Comparison of ENCODE assay signal across 16 cellular contexts in the genomic region with DNA sequence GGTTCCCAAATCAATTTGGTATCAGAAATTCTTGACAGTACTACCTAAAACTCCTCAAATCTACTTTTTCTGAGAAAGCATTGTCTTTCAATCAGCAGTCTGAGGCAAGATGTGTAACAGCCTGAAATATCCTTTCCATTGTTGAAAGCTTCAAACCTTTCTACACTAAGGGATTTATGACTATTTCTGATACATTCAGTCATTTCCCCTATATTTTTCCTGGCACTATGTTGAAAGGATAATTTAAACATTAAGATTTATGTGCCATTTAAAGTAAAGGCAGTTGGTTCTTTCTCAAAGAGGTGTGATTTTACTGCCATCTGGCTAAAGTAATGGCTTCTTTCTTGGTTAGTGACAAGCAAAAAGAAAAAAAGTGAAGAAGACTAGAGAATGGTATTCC.
DNase-seq lines count a peak whose midpoint lies in the region; ATAC-seq and TF ChIP-seq lines count a peak whose summit lies in the region.
"Had no signal": no experiment of that assay in that cellular context is flagged by ENCODE, and none has a peak within 500 bp of the region (broad histone marks: within the 10 kb centered on the region; RNA-seq: fewer than 3 reads in every experiment).

No MANE protein-coding gene starts in this region.

- H3K4me3 ChIP-seq in neural cell (ENCODE audit: low read length): no peak overlapping the region
- H3K4me3 ChIP-seq: K562 had no signal

- H3K27me3 Mint-ChIP-seq in activated CD8-positive, alpha-beta T cell treated with anti-CD3 and anti-CD28 coated beads for 36 hours: no peaks in the 10 kb centered on the region
- H3K27me3 Mint-ChIP-seq: CD4-positive, alpha-beta T cell had no signal

- ATAC-seq in GM21576 (IDR thresholded peaks at IDR 0.05; ENCODE audit: unreplicated experiment): no peak
- ATAC-seq in activated CD8-positive, alpha-beta T cell treated with anti-CD3 and anti-CD28 coated beads for 36 hours: no peak
- ATAC-seq: K562 had no signal

- TF ChIP-seq RAD21 in neural cell (conservative IDR thresholded peaks at IDR 0.05): peak; percentile 24

- no peaks in the 10 kb centered on the region for H3K4me1 Mint-ChIP-seq in activated CD8-positive, alpha-beta T cell treated with anti-CD3 and anti-CD28 coated beads for 36 hours (ENCODE audit: low read depth)

- H3K36me3 Mint-ChIP-seq in activated CD8-positive, alpha-beta T cell treated with anti-CD3 and anti-CD28 coated beads for 36 hours (ENCODE audit: low read depth): no peaks in the 10 kb centered on the region

- no peaks in the 10 kb centered on the region for H3K36me3 ChIP-seq in neural cell (ENCODE audit: insufficient read depth, low read length)

- no peak overlapping the region for H3K4me3 Mint-ChIP-seq in activated CD8-positive, alpha-beta T cell treated with anti-CD3 and anti-CD28 coated beads for 36 hours
- H3K4me3 Mint-ChIP-seq: CD4-positive, alpha-beta T cell; H9 had no signal

- no peaks in the 10 kb centered on the region for H3K9me3 ChIP-seq in neural cell (ENCODE audit: low read length)
- H3K9me3 ChIP-seq: Caco-2 had no signal

- intact Hi-C loops in activated CD8-positive, alpha-beta T cell treated with anti-CD3 and anti-CD28 coated beads for 36 hours (cut with micrococcal nuclease): no loop called here

- TF ChIP-seq EP300 in neural cell (conservative IDR thresholded peaks at IDR 0.05; ENCODE audit: poor library complexity, severe bottlenecking): no peak

- H3K4me2 ChIP-seq in neural cell (ENCODE audit: low read length): no peak overlapping the region

- no peaks in the 10 kb centered on the region for H4K20me1 ChIP-seq in neural cell (ENCODE audit: insufficient read depth)

- DNase-seq in HEK293T (ENCODE audit: extremely low spot score) (no peak), dermis blood vessel endothelial cell (peak; percentile 15), superior temporal gyrus (ENCODE audit: extremely low spot score) (peak; percentile 52), nucleus accumbens (lab: John Stamatoyannopoulos, UW) (no peak)
- DNase-seq in activated CD4-positive, alpha-beta T cell treated with anti-CD3 and anti-CD28 coated beads, Interleukin-2, amount 50 U/mL, for 4 hours: no peak
- DNase-seq in activated CD8-positive, alpha-beta T cell treated with anti-CD3 and anti-CD28 coated beads for 36 hours: no peak
- DNase-seq: ACHN; AML-193; Caco-2; CD4-positive, alpha-beta T cell; H9 had no signal

- H3K79me2 ChIP-seq in neural cell (replicated peaks; ENCODE audit: insufficient read depth, low read length): no peaks in the 10 kb centered on the region

- H3K27me3 ChIP-seq in neural cell (ENCODE audit: insufficient read depth, low read depth, low read length): no peaks in the 10 kb centered on the region

- no peak overlapping the region for H3K9ac ChIP-seq in neural cell (ENCODE audit: low read length)

- no peak overlapping the region for H3K27ac Mint-ChIP-seq in activated CD8-positive, alpha-beta T cell treated with anti-CD3 and anti-CD28 coated beads for 36 hours
- H3K27ac Mint-ChIP-seq: CD4-positive, alpha-beta T cell; H9 had no signal

- POLR2A ChIA-PET in HEK293T (lab: Yijun Ruan, JAX): no interaction called here
- POLR2A ChIA-PET in activated CD8-positive, alpha-beta T cell treated with anti-CD3 and anti-CD28 coated beads for 36 hours (lab: Charles Lee): no interaction called here

- no peaks in the 10 kb centered on the region for H3F3A ChIP-seq in neural cell (ENCODE audit: insufficient read depth, low read length, poor library complexity, severe bottlenecking)

- H3K9me3 Mint-ChIP-seq in activated CD8-positive, alpha-beta T cell treated with anti-CD3 and anti-CD28 coated beads for 36 hours: peaks cover 2% of the 10 kb centered on the region
- H3K9me3 Mint-ChIP-seq: H9 had no signal

- CTCF ChIA-PET in HEK293T (lab: Yijun Ruan, JAX): no interaction called here
- CTCF ChIA-PET in activated CD8-positive, alpha-beta T cell treated with anti-CD3 and anti-CD28 coated beads for 36 hours (lab: Charles Lee): no interaction called here

- H3K9me2 ChIP-seq in neural cell (ENCODE audit: insufficient read depth, low read length): no peaks in the 10 kb centered on the region

- H2AFZ ChIP-seq in neural cell (ENCODE audit: low read depth, low read length): no peak overlapping the region

- H3K27ac ChIP-seq in neural cell (ENCODE audit: low read length): no peak overlapping the region
- H3K27ac ChIP-seq: C4-2B, HL-60 had no signal

- peak; percentile 23 for TF ChIP-seq CTCF in neural cell (IDR thresholded peaks at IDR 0.05; ENCODE audit: poor library complexity, severe bottlenecking)
- no peak for TF ChIP-seq CTCF in activated CD8-positive, alpha-beta T cell treated with anti-CD3 and anti-CD28 coated beads for 36 hours (IDR thresholded peaks at IDR 0.05)

TF ChIP-seq in HEK293T, 16 proteins besides CTCF, POLR2A, EP300 and RAD21:
- TF ChIP-seq ZNF384 (IDR thresholded peaks at IDR 0.05): no peak
- TF ChIP-seq FOXK2 (IDR thresholded peaks at IDR 0.05): no peak
- TF ChIP-seq, protein P1, sequence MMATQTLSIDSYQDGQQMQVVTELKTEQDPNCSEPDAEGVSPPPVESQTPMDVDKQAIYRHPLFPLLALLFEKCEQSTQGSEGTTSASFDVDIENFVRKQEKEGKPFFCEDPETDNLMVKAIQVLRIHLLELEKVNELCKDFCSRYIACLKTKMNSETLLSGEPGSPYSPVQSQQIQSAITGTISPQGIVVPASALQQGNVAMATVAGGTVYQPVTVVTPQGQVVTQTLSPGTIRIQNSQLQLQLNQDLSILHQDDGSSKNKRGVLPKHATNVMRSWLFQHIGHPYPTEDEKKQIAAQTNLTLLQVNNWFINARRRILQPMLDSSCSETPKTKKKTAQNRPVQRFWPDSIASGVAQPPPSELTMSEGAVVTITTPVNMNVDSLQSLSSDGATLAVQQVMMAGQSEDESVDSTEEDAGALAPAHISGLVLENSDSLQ (IDR thresholded peaks at IDR 0.05): peak; percentile 8; the same call in 1 of the 2 replicates

TF ChIP-seq in neural cell, 6 proteins besides CTCF, POLR2A, EP300 and RAD21:
- TF ChIP-seq SMC3 (conservative IDR thresholded peaks at IDR 0.05; ENCODE audit: poor library complexity) (no peak), MXI1 (conservative IDR thresholded peaks at IDR 0.05; ENCODE audit: poor library complexity, severe bottlenecking) (no peak), EZH2 (IDR thresholded peaks at IDR 0.05; ENCODE audit: borderline replicate concordance, insufficient read depth, low read length, poor library complexity, severe bottlenecking) (no peak), POLR2AphosphoS5 (IDR thresholded peaks at IDR 0.05) (no peak), TAF1 (IDR thresholded peaks at IDR 0.05; ENCODE audit: low read depth) (no peak)
- TF ChIP-seq, protein P2, sequence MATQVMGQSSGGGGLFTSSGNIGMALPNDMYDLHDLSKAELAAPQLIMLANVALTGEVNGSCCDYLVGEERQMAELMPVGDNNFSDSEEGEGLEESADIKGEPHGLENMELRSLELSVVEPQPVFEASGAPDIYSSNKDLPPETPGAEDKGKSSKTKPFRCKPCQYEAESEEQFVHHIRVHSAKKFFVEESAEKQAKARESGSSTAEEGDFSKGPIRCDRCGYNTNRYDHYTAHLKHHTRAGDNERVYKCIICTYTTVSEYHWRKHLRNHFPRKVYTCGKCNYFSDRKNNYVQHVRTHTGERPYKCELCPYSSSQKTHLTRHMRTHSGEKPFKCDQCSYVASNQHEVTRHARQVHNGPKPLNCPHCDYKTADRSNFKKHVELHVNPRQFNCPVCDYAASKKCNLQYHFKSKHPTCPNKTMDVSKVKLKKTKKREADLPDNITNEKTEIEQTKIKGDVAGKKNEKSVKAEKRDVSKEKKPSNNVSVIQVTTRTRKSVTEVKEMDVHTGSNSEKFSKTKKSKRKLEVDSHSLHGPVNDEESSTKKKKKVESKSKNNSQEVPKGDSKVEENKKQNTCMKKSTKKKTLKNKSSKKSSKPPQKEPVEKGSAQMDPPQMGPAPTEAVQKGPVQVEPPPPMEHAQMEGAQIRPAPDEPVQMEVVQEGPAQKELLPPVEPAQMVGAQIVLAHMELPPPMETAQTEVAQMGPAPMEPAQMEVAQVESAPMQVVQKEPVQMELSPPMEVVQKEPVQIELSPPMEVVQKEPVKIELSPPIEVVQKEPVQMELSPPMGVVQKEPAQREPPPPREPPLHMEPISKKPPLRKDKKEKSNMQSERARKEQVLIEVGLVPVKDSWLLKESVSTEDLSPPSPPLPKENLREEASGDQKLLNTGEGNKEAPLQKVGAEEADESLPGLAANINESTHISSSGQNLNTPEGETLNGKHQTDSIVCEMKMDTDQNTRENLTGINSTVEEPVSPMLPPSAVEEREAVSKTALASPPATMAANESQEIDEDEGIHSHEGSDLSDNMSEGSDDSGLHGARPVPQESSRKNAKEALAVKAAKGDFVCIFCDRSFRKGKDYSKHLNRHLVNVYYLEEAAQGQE (IDR thresholded peaks at IDR 0.05; ENCODE audit: borderline replicate concordance): no peak
TF ChIP-seq in neural cell: peak in this region for 0.

Comparison
In these comparisons a context has a peak if more than half of its experiments do, and no peak if none do; other contexts are left out.
1. DNase-seq: peak in dermis blood vessel endothelial cell (single experiment) and superior temporal gyrus (single experiment); none in HEK293T (single experiment), activated CD4-positive, alpha-beta T cell treated with anti-CD3 and anti-CD28 coated beads, Interleukin-2, amount 50 U/mL, for 4 hours (0 of 2), nucleus accumbens (0 of 56) and activated CD8-positive, alpha-beta T cell treated with anti-CD3 and anti-CD28 coated beads for 36 hours (single experiment).